ENCODE assay signal across 8 cellular contexts in genomic region chr11:73218106-73218829, GRCh38. TPM values are rescaled to one million over a fixed set of nuclear protein-coding genes. Genes with fewer than 3 reads are reported as not detected.
DNase-seq lines count a peak whose midpoint lies in the region; TF ChIP-seq lines count a peak whose summit lies in the region.

TSS of gene P2RY2 (plus strand) at chr11:73218281. CDS start at chr11:73234160, 15,879 bp downstream.

- H3K4me1 ChIP-seq in muscle layer of colon (ENCODE audit: insufficient read depth, low read length) (no peaks in the 10 kb centered on the region), thymus (ENCODE audit: control insufficient read depth, insufficient read depth, low read length) (no peaks in the 10 kb centered on the region)

- H3K27ac ChIP-seq in muscle layer of colon (ENCODE audit: low read depth, low read length) (no peak within 1 kb of the TSS), thymus (ENCODE audit: low read depth) (peak within 1 kb of the TSS; percentile 26)

- in situ Hi-C loops in KBM-7 (cut with MboI; ENCODE audit: low pct_unique_long_range_greater_than_20kb, low sequenced_read_pairs): no loop called here

- H3K27me3 ChIP-seq in muscle layer of colon (ENCODE audit: control insufficient read depth in 1 of 2, insufficient read depth in 2 of 2, low read length in 2 of 2) (peaks cover 0 to 21% of the 10 kb centered on the region in 2 donors), thymus (ENCODE audit: control insufficient read depth, insufficient read depth) (peaks cover 12% of the 10 kb centered on the region)

- H3K9me3 ChIP-seq in muscle layer of colon (ENCODE audit: low read length): no peaks in the 10 kb centered on the region
- H3K9me3 ChIP-seq in thymus (ENCODE audit: control insufficient read depth): no peaks in the 10 kb centered on the region

- no peak for TF ChIP-seq POLR2A in erythroblast (IDR thresholded peaks at IDR 0.05; ENCODE audit: low read length)

- no peak within 1 kb of the TSS for H3K9ac ChIP-seq in muscle layer of colon (ENCODE audit: low read length)

- DNase-seq in EH (ENCODE audit: low read depth) (peak; percentile 44), KBM-7 (peak; percentile 85), erythroblast (lab: John Stamatoyannopoulos, UW) (peak; percentile 73 to 75), NCI-H1092 treated with DMSO at 0.1 percent for 48 hours (lab: John Stamatoyannopoulos, UW) (no peak), NCI-H187 treated with DMSO at 0.1 percent for 48 hours (lab: John Stamatoyannopoulos, UW) (no peak)
- peak; percentile 40 for DNase-seq in activated CD4-positive, CD25-positive, alpha-beta regulatory T cell treated with anti-CD3 and anti-CD28 coated beads, Interleukin-2, amount 50 U/mL, for 72 hours

- H3K4me3 ChIP-seq in muscle layer of colon (ENCODE audit: low read depth in 1 of 2, low read length in 2 of 2): peak within 1 kb of the TSS; percentile 35 to 54
- H3K4me3 ChIP-seq in thymus (ENCODE audit: low read length): peak within 1 kb of the TSS; percentile 36

- H3K36me3 ChIP-seq in muscle layer of colon (ENCODE audit: insufficient read depth, low read length) (no peaks in the 10 kb centered on the region), thymus (ENCODE audit: control insufficient read depth, insufficient read depth) (no peaks in the 10 kb centered on the region)

- WGBS in thymus: 2% methylated on average over 81 of the region's 81 CpGs

RNA-seq across cellular contexts. Expression of gene P2RY2, which starts in this region (rescaled TPM):
- 0.75 TPM for polyA plus RNA-seq in thymus

Comparison
In these comparisons a context has a peak if more than half of its experiments do, and no peak if none do; other contexts are left out.
1. DNase-seq: peak in EH (single experiment), KBM-7 (single experiment), activated CD4-positive, CD25-positive, alpha-beta regulatory T cell treated with anti-CD3 and anti-CD28 coated beads, Interleukin-2, amount 50 U/mL, for 72 hours (single experiment) and erythroblast (2 of 2); none in NCI-H1092 treated with DMSO at 0.1 percent for 48 hours (single experiment) and NCI-H187 treated with DMSO at 0.1 percent for 48 hours (single experiment).